ENCODE assay signal across 11 cellular contexts in genomic region chrX:2875798-2876399, GRCh38. TPM values are rescaled to one million over a fixed set of nuclear protein-coding genes. Genes with fewer than 3 reads are reported as not detected.
DNase-seq lines count a peak whose midpoint lies in the region; ATAC-seq, FAIRE-seq and TF ChIP-seq lines count a peak whose summit lies in the region.
"Had no signal": no experiment of that assay in that cellular context is flagged by ENCODE, and none has a peak within 500 bp of the region (broad histone marks: within the 10 kb centered on the region; RNA-seq: fewer than 3 reads in every experiment).

No MANE protein-coding gene starts in this region.

- peak; percentile 18 for TF ChIP-seq CTCF in GM12864 (IDR thresholded peaks at IDR 0.05; ENCODE audit: low read depth, low read length, missing control alignments)
- TF ChIP-seq CTCF in Peyer's patch (IDR thresholded peaks at IDR 0.05): peak in 4 of 6 experiments; percentile 7 to 44 (median 25)
- peak; percentile 52 for TF ChIP-seq CTCF in fibroblast of villous mesenchyme (IDR thresholded peaks at IDR 0.05; ENCODE audit: insufficient read depth, low read depth, low read length)
- no peak for TF ChIP-seq CTCF in tibial nerve (IDR thresholded peaks at IDR 0.05)
- TF ChIP-seq CTCF in psoas muscle (IDR thresholded peaks at IDR 0.05): no peak

- H3K27me3 ChIP-seq in Peyer's patch (no peaks in the 10 kb centered on the region), tibial nerve (no peaks in the 10 kb centered on the region), psoas muscle (ENCODE audit: insufficient read depth in 3 of 3, low read length in 2 of 3) (no peaks in the 10 kb centered on the region)
- H3K27me3 ChIP-seq: upper lobe of left lung had no signal

- no peak overlapping the region for H3K4me3 ChIP-seq in GM12864 (ENCODE audit: low read depth, low read length)
- H3K4me3 ChIP-seq in Peyer's patch: no peak overlapping the region
- no peak overlapping the region for H3K4me3 ChIP-seq in fibroblast of villous mesenchyme (ENCODE audit: low read depth, low read length)
- H3K4me3 ChIP-seq in tibial nerve: no peak overlapping the region
- no peak overlapping the region for H3K4me3 ChIP-seq in psoas muscle
- H3K4me3 ChIP-seq: upper lobe of left lung had no signal

- DNase-seq in GM12864 (ENCODE audit: low read depth): no peak
- no peak for DNase-seq in Peyer's patch
- peak; percentile 36 for DNase-seq in fibroblast of villous mesenchyme (ENCODE audit: low read depth)
- DNase-seq in tibial nerve (ENCODE audit: low spot score in 2 of 2): no peak
- DNase-seq in NCI-H2029 treated with DMSO at 0.1 percent for 48 hours (lab: John Stamatoyannopoulos, UW): no peak
- DNase-seq in psoas muscle: no peak
- DNase-seq: activated B cell treated with CpG ODN at 0.5 μM for 24 hours, NCI-H1417 treated with DMSO at 0.1 percent for 48 hours, upper lobe of left lung had no signal

- ATAC-seq in GM18870 (IDR thresholded peaks at IDR 0.05; ENCODE audit: unreplicated experiment) (no peak), psoas muscle (no peak)

- WGBS in tibial nerve, 2 donors: 78 to 83% methylated on average over 6 of the region's 6 CpGs
- 78 to 86% (median 81%) methylated on average over 6 of the region's 6 CpGs for WGBS in psoas muscle, 3 donors

- TF ChIP-seq POLR2A in Peyer's patch (IDR thresholded peaks at IDR 0.05) (no peak), tibial nerve (IDR thresholded peaks at IDR 0.05) (no peak)

- H3K4me1 ChIP-seq in Peyer's patch (no peaks in the 10 kb centered on the region), tibial nerve (no peaks in the 10 kb centered on the region), psoas muscle (no peaks in the 10 kb centered on the region)
- H3K4me1 ChIP-seq: upper lobe of left lung had no signal

- no peak for TF ChIP-seq EP300 in tibial nerve (IDR thresholded peaks at IDR 0.05)

- intact Hi-C loops in psoas muscle (cut with DNase I): no loop called here

- H3K9me3 ChIP-seq in Peyer's patch (no peaks in the 10 kb centered on the region), tibial nerve (peaks cover 0 to under 1% (median 0%) of the 10 kb centered on the region in 4 donors), psoas muscle (peaks cover 1% of the 10 kb centered on the region)
- H3K9me3 ChIP-seq: upper lobe of left lung had no signal

- H3K36me3 ChIP-seq in Peyer's patch (no peaks in the 10 kb centered on the region), tibial nerve (no peaks in the 10 kb centered on the region), psoas muscle (ENCODE audit: insufficient read depth in 1 of 2, low read depth in 1 of 2) (no peaks in the 10 kb centered on the region)
- H3K36me3 ChIP-seq: upper lobe of left lung had no signal

- H3K27ac ChIP-seq in Peyer's patch (no peak overlapping the region), tibial nerve (no peak overlapping the region), psoas muscle (no peak overlapping the region)
- H3K27ac ChIP-seq: upper lobe of left lung had no signal

- FAIRE-seq in A204.1 (lab: Jason Lieb, UNC): peak; percentile 82

RNA-seq across cellular contexts. Expression of gene GYG2, which starts 47.2 kb away (rescaled TPM):
- total RNA-seq in Peyer's patch (1 to 10 TPM in 3 of 4 donors, under 1 TPM in 1; 0.70 to 3.9 (median 2.8) TPM), fibroblast of villous mesenchyme (3.5 and 3.9 TPM in 2 replicates), tibial nerve (10 to 100 TPM in 3 of 4 donors, 1 to 10 TPM in 1; 4.1 to 50.4 (median 22.3) TPM), psoas muscle (under 1 TPM in 3 of 4 donors, not detected in 1; 0.42 to 0.69 (median 0.52) TPM)
- 1 to 10 TPM in 1 of 3 donors, under 1 TPM in 2; 0.09 to 1.1 (median 0.42) TPM for polyA plus RNA-seq in psoas muscle
- total RNA-seq: activated B cell treated with CpG ODN at 0.5 μM for 24 hours had no signal

RNA-seq across cellular contexts. Expression of gene ARSD, which starts 53.2 kb away (rescaled TPM):
- total RNA-seq in Peyer's patch (10 to 100 TPM; 11.6 to 87.4 (median 60.0) TPM), fibroblast of villous mesenchyme (10.6 and 13.4 TPM in 2 replicates), tibial nerve (10 to 100 TPM; 17.1 to 28.6 (median 26.0) TPM), psoas muscle (1 to 10 TPM; 1.6 to 2.4 (median 1.7) TPM)
- 1 to 10 TPM in 1 of 3 donors, under 1 TPM in 2; 0.66 to 1.1 (median 0.83) TPM for polyA plus RNA-seq in psoas muscle

Comparison
In these comparisons a context has a peak if more than half of its experiments do, and no peak if none do; other contexts are left out.
1. CTCF ChIP-seq: peak in GM12864 (single experiment), Peyer's patch (4 of 6) and fibroblast of villous mesenchyme (single experiment); none in tibial nerve (0 of 5) and psoas muscle (single experiment).